In genomic region chr6:759729-760128, GRCh38 we compare ENCODE assay signal across 27 cellular contexts.
"Had no signal": no experiment of that assay in that cellular context is flagged by ENCODE, and none has a peak within 500 bp of the region (broad histone marks: within the 10 kb centered on the region; RNA-seq: fewer than 3 reads in every experiment).

No MANE protein-coding gene starts in this region.

- H3K9me3 ChIP-seq: stomach, suprapubic skin, testis, thoracic aorta, thyroid gland, tibial artery, tibial nerve, transverse colon, upper lobe of left lung, upper lobe of right lung, uterus, vagina had no signal

- H3K27me3 ChIP-seq: suprapubic skin, testis, thyroid gland, tibial nerve, upper lobe of left lung, upper lobe of right lung, uterus, vagina had no signal

- ATAC-seq: stimulated activated effector memory CD8-positive, alpha-beta T cell treated with anti-CD3 and anti-CD28 coated beads, Interleukin-12 subunit alpha, Interleukin-12 subunit beta, amount 100 ng/mL, for 72 hours; stimulated activated memory B cell treated with anti-CD40 and anti-IgM and Interleukin-4, amounts not matched to agents 10 μg/mL and 1 μg/mL and 100 μg/mL, for 72 hours; stimulated activated naive B cell treated with anti-CD40 and anti-IgM and Interleukin-4, amounts not matched to agents 10 μg/mL and 1 μg/mL and 100 μg/mL, for 72 hours; stimulated activated naive CD8-positive, alpha-beta T cell treated with anti-CD3 and anti-CD28 coated beads, Interleukin-15, amount 100 ng/mL, for 72 hours; stimulated activated naive CD8-positive, alpha-beta T cell treated with anti-CD3 and anti-CD28 coated beads, Interleukin-15, Interleukin-2, amounts not matched to agents 100 U/mL and 50 U/mL, for 24 hours; upper lobe of right lung had no signal

- FAIRE-seq: urothelium cell line had no signal

- H3K27ac ChIP-seq: stomach, suprapubic skin, testis, thoracic aorta, thyroid gland, tibial artery, tibial nerve, transverse colon, upper lobe of left lung, upper lobe of right lung, uterus, vagina had no signal

- H3K4me3 ChIP-seq: stomach, suprapubic skin, testis, thoracic aorta, thyroid gland, tibial artery, tibial nerve, transverse colon, upper lobe of left lung, upper lobe of right lung, uterus, vagina had no signal

- H3K4me1 ChIP-seq: stomach, suprapubic skin, testis, thyroid gland, tibial artery, transverse colon, upper lobe of left lung, upper lobe of right lung, uterus had no signal

- DNase-seq: stimulated activated CD4-positive, alpha-beta T cell treated with anti-CD3 and anti-CD28 coated beads, Interleukin-2, amount 100 ng/mL, for 48 hours; stimulated activated CD4-positive, alpha-beta T cell treated with anti-CD3 and anti-CD28 coated beads, Interleukin-4, amount 100 ng/mL, for 1 hour; stimulated activated CD4-positive, alpha-beta T cell treated with anti-CD3 and anti-CD28 coated beads, Interleukin-4, amount 100 ng/mL, for 24 hours; stimulated activated CD4-positive, alpha-beta T cell treated with anti-CD3 and anti-CD28 coated beads, Interleukin-4, amount 100 ng/mL, for 4 hours; stimulated activated CD8-positive, alpha-beta memory T cell treated with anti-CD3 and anti-CD28 coated beads, Interleukin-4, amount 100 ng/mL, for 48 hours; stimulated activated naive B cell treated with anti-CD40 and anti-IgM and Interleukin-4, amounts not matched to agents 10 μg/mL and 1 μg/mL and 100 μg/mL, for 72 hours; stimulated activated naive CD4-positive, alpha-beta T cell; stimulated activated naive CD4-positive, alpha-beta T cell treated with Interleukin-2 at 50 U/mL for 16 hours; stimulated activated naive CD8-positive, alpha-beta T cell treated with anti-CD3 and anti-CD28 coated beads, Interleukin-15, amount 100 ng/mL, for 72 hours; stimulated activated naive CD8-positive, alpha-beta T cell treated with anti-CD3 and anti-CD28 coated beads, Interleukin-15, Interleukin-2, amounts not matched to agents 100 U/mL and 50 U/mL, for 24 hours; stomach; substantia nigra; testis; thyroid gland; tibial artery; transverse colon; trophoblast cell; upper lobe of left lung; upper lobe of right lung; uterus had no signal

- H3K36me3 ChIP-seq: stomach, suprapubic skin, thoracic aorta, thyroid gland, tibial artery, tibial nerve, transverse colon, upper lobe of left lung, upper lobe of right lung, uterus, vagina had no signal
